In the genomic region with DNA sequence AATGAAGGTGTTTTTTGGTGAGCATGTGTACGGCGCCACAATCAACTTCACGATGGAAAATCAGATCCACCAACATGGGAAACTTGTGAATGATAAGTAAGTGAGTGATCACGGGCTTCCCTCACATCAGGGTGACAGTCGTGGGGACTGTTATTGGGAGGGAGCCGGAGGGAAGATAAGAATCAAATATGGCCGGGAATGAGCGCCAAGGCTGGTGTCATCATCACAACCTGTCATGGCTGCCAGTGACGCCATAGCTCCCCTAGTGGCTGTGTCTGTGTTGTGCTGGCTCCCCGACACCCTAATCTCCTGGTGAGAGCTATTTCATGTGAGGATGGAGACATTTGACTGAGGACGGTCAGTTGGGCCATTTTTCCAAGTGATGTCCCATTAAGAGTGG, we compare ENCODE assay signal across 1 cellular context.
TF ChIP-seq lines count a peak whose summit lies in the region.

No MANE protein-coding gene starts in this region.

TF ChIP-seq in K562, 482 proteins besides CTCF, POLR2A, EP300 and RAD21 (continued from another document):
- TF ChIP-seq, protein P1, sequence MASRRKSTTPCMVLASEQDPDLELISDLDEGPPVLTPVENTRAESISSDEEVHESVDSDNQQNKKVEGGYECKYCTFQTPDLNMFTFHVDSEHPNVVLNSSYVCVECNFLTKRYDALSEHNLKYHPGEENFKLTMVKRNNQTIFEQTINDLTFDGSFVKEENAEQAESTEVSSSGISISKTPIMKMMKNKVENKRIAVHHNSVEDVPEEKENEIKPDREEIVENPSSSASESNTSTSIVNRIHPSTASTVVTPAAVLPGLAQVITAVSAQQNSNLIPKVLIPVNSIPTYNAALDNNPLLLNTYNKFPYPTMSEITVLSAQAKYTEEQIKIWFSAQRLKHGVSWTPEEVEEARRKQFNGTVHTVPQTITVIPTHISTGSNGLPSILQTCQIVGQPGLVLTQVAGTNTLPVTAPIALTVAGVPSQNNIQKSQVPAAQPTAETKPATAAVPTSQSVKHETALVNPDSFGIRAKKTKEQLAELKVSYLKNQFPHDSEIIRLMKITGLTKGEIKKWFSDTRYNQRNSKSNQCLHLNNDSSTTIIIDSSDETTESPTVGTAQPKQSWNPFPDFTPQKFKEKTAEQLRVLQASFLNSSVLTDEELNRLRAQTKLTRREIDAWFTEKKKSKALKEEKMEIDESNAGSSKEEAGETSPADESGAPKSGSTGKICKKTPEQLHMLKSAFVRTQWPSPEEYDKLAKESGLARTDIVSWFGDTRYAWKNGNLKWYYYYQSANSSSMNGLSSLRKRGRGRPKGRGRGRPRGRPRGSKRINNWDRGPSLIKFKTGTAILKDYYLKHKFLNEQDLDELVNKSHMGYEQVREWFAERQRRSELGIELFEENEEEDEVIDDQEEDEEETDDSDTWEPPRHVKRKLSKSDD (conservative IDR thresholded peaks at IDR 0.05; ENCODE audit: low read length), result no peak
- TF ChIP-seq TARDBP (IDR thresholded peaks at IDR 0.05), result peak; percentile 38; the same call in 1 of the 2 replicates
- TF ChIP-seq NR2C1 (IDR thresholded peaks at IDR 0.05), result no peak
- no peak for TF ChIP-seq NR2C1 (tag; IDR thresholded peaks at IDR 0.05)
- no peak for TF ChIP-seq ZNF717 (CRISPR knock-in tag; IDR thresholded peaks at IDR 0.05)
- TF ChIP-seq, protein P2, sequence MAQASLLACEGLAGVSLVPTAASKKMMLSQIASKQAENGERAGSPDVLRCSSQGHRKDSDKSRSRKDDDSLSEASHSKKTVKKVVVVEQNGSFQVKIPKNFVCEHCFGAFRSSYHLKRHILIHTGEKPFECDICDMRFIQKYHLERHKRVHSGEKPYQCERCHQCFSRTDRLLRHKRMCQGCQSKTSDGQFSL (CRISPR knock-in tag; IDR thresholded peaks at IDR 0.05), result no peak
- TF ChIP-seq, protein P2 (tag; IDR thresholded peaks at IDR 0.05), result no peak
- TF ChIP-seq ZNF224 (CRISPR knock-in tag; IDR thresholded peaks at IDR 0.05), result no peak
- TF ChIP-seq U2AF2 (optimal IDR thresholded peaks at IDR 0.05; ENCODE audit: low read depth, low read length), result no peak
- TF ChIP-seq SIX5 (IDR thresholded peaks at IDR 0.05; ENCODE audit: borderline replicate concordance in 1 of 2, insufficient read depth in 1 of 2, low read depth in 1 of 2, low read length in 2 of 2), result no peak
- TF ChIP-seq PML (IDR thresholded peaks at IDR 0.05; ENCODE audit: low read length), result no peak
- TF ChIP-seq TAF1 (IDR thresholded peaks at IDR 0.05; ENCODE audit: control insufficient read depth, extremely low read depth, insufficient read depth, low read length, severe bottlenecking), result no peak
- TF ChIP-seq ESRRB (CRISPR knock-in tag; IDR thresholded peaks at IDR 0.05; ENCODE audit: borderline replicate concordance), result no peak
- TF ChIP-seq, protein P3, sequence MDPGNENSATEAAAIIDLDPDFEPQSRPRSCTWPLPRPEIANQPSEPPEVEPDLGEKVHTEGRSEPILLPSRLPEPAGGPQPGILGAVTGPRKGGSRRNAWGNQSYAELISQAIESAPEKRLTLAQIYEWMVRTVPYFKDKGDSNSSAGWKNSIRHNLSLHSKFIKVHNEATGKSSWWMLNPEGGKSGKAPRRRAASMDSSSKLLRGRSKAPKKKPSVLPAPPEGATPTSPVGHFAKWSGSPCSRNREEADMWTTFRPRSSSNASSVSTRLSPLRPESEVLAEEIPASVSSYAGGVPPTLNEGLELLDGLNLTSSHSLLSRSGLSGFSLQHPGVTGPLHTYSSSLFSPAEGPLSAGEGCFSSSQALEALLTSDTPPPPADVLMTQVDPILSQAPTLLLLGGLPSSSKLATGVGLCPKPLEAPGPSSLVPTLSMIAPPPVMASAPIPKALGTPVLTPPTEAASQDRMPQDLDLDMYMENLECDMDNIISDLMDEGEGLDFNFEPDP (CRISPR knock-in tag; IDR thresholded peaks at IDR 0.05), result no peak
- TF ChIP-seq ZNF766 (CRISPR knock-in tag; conservative IDR thresholded peaks at IDR 0.05), result no peak
